Comparison of ENCODE assay signal across 10 cellular contexts in genomic region chrX:68894142-68894512, GRCh38.
A peak's percentile ranks its signal among the peaks of the same experiment; 100 is the strongest.
DNase-seq lines count a peak whose midpoint lies in the region; ATAC-seq, FAIRE-seq and TF ChIP-seq lines count a peak whose summit lies in the region.
"Had no signal": no experiment of that assay in that cellular context is flagged by ENCODE, and none has a peak within 500 bp of the region (broad histone marks: within the 10 kb centered on the region; RNA-seq: fewer than 3 reads in every experiment).

No MANE protein-coding gene starts in this region.

- peak overlapping the region; percentile 14 for H3K9ac ChIP-seq in astrocyte (ENCODE audit: low read length)

- peaks cover 19% of the 10 kb centered on the region for H3K27me3 Mint-ChIP-seq in astrocyte (ENCODE audit: low read depth, unreplicated experiment)

- H3K4me2 ChIP-seq in astrocyte (ENCODE audit: low read length), result peak overlapping the region; percentile 62

- no peaks in the 10 kb centered on the region for H3K9me3 Mint-ChIP-seq in astrocyte (ENCODE audit: unreplicated experiment)

- H3K27me3 ChIP-seq in astrocyte (ENCODE audit: insufficient read depth, low read length) (peaks cover 2% of the 10 kb centered on the region), sigmoid colon (no peaks in the 10 kb centered on the region)

- H3K4me3 ChIP-seq in astrocyte (ENCODE audit: insufficient read depth, low read depth, low read length) (no peak overlapping the region), sigmoid colon (peak overlapping the region in 3 of 4 donors; percentile 16 to 30 (median 17))

- TF ChIP-seq POLR2A in sigmoid colon (IDR thresholded peaks at IDR 0.05), result no peak

- no peaks in the 10 kb centered on the region for H3K4me1 Mint-ChIP-seq in astrocyte (ENCODE audit: low read depth, unreplicated experiment)

- DNase-seq in GM03348 (ENCODE audit: low spot score) (peak; percentile 7), astrocyte (ENCODE audit: low read depth) (no peak), inferior parietal cortex (ENCODE audit: extremely low spot score) (peak; percentile 4), sigmoid colon (no peak), NCI-H1436 treated with DMSO at 0.1 percent for 48 hours (lab: John Stamatoyannopoulos, UW) (no peak)
- DNase-seq in stimulated activated naive CD4-positive, alpha-beta T cell treated with Interleukin-2 at 50 U/mL for 16 hours (lab: John Stamatoyannopoulos, UW), result no peak
- DNase-seq: NCI-H2171 treated with DMSO at 0.1 percent for 48 hours had no signal

- peak; percentile 68 for FAIRE-seq in astrocyte (lab: Jason Lieb, UNC)
- FAIRE-seq: colon had no signal

- H3K36me3 Mint-ChIP-seq in astrocyte (ENCODE audit: low read depth, unreplicated experiment), result no peaks in the 10 kb centered on the region

- TF ChIP-seq CTCF in astrocyte (IDR thresholded peaks at IDR 0.05; ENCODE audit: insufficient read depth, low read depth, low read length), result no peak
- no peak for TF ChIP-seq CTCF in sigmoid colon (IDR thresholded peaks at IDR 0.05)

- H3K4me1 ChIP-seq in astrocyte (ENCODE audit: insufficient read depth, low read length) (peaks cover 13% of the 10 kb centered on the region), sigmoid colon (peaks cover 0 to 37% (median 23%) of the 10 kb centered on the region in 4 donors)

- H2AFZ ChIP-seq in astrocyte (ENCODE audit: low read depth, low read length), result peak overlapping the region; percentile 73

- 39 to 58% methylated on average over 8 of the region's 8 CpGs for WGBS in sigmoid colon, 2 donors

- intact Hi-C loops in sigmoid colon (cut with DNase I), result loop anchor here (2.0 to 10.0 kb wide), 4 partner anchors 47 to 241 kb away; partner anchors contain the start of gene EFNB1

- H3K27ac ChIP-seq in astrocyte (ENCODE audit: low read depth, low read length) (no peak overlapping the region), sigmoid colon (peak overlapping the region; percentile 85 to 90 (median 86))

- ATAC-seq in HG03439 (IDR thresholded peaks at IDR 0.05; ENCODE audit: unreplicated experiment) (no peak), HG02642 (IDR thresholded peaks at IDR 0.05; ENCODE audit: poor library complexity, unreplicated experiment) (no peak)

- H3K27ac Mint-ChIP-seq in astrocyte (ENCODE audit: unreplicated experiment), result no peak overlapping the region

- no peaks in the 10 kb centered on the region for H3K9me3 ChIP-seq in astrocyte (ENCODE audit: insufficient read depth, low read depth, low read length)
- no peaks in the 10 kb centered on the region for H3K9me3 ChIP-seq in sigmoid colon

- H3K79me2 ChIP-seq in astrocyte (ENCODE audit: insufficient read depth, low read length), result no peaks in the 10 kb centered on the region

- H3K36me3 ChIP-seq in astrocyte (ENCODE audit: insufficient read depth, low read length), result no peaks in the 10 kb centered on the region
- H3K36me3 ChIP-seq in sigmoid colon, result no peaks in the 10 kb centered on the region

- no peak for TF ChIP-seq EP300 in sigmoid colon (IDR thresholded peaks at IDR 0.05)

- no peak overlapping the region for H3K4me3 Mint-ChIP-seq in astrocyte (ENCODE audit: unreplicated experiment)

- no peaks in the 10 kb centered on the region for H4K20me1 ChIP-seq in astrocyte (ENCODE audit: insufficient read depth, low read length)

Comparison
In these comparisons a context has a peak if more than half of its experiments do, and no peak if none do; other contexts are left out.
1. DNase-seq: peak in GM03348 (single experiment) and inferior parietal cortex (single experiment); none in astrocyte (single experiment), sigmoid colon (single experiment), NCI-H1436 treated with DMSO at 0.1 percent for 48 hours (single experiment) and stimulated activated naive CD4-positive, alpha-beta T cell treated with Interleukin-2 at 50 U/mL for 16 hours (single experiment).